Comparison of ENCODE assay signal across 29 cellular contexts in genomic region chr13:43852923-43853404, GRCh38.
"Had no signal": no experiment of that assay in that cellular context is flagged by ENCODE, and none has a peak within 500 bp of the region (broad histone marks: within the 10 kb centered on the region; RNA-seq: fewer than 3 reads in every experiment).

No MANE protein-coding gene starts in this region.

- H3K36me3 ChIP-seq: thoracic aorta, thyroid gland, upper lobe of left lung, upper lobe of right lung, uterus had no signal

- H3K4me3 ChIP-seq: stomach, suprapubic skin, testis, thoracic aorta, thyroid gland, tibial artery, tibial nerve, transverse colon, upper lobe of left lung, upper lobe of right lung, uterus, vagina had no signal

- H3K9me3 ChIP-seq: testis, thyroid gland had no signal

- ATAC-seq: stimulated activated effector memory CD8-positive, alpha-beta T cell treated with anti-CD3 and anti-CD28 coated beads, Interleukin-12 subunit alpha, Interleukin-12 subunit beta, amount 100 ng/mL, for 72 hours; stimulated activated memory B cell treated with anti-CD40 and anti-IgM and Interleukin-4, amounts not matched to agents 10 μg/mL and 1 μg/mL and 100 μg/mL, for 72 hours; stimulated activated naive B cell treated with anti-CD40 and anti-IgM and Interleukin-4, amounts not matched to agents 10 μg/mL and 1 μg/mL and 100 μg/mL, for 72 hours; stimulated activated naive CD8-positive, alpha-beta T cell treated with anti-CD3 and anti-CD28 coated beads, Interleukin-15, amount 100 ng/mL, for 72 hours; stimulated activated naive CD8-positive, alpha-beta T cell treated with anti-CD3 and anti-CD28 coated beads, Interleukin-15, Interleukin-2, amounts not matched to agents 100 U/mL and 50 U/mL, for 24 hours; upper lobe of right lung had no signal

- DNase-seq: stimulated activated CD4-positive, alpha-beta T cell treated with anti-CD3 and anti-CD28 coated beads, Interleukin-2, amount 100 ng/mL, for 48 hours; stimulated activated CD4-positive, alpha-beta T cell treated with anti-CD3 and anti-CD28 coated beads, Interleukin-4, amount 100 ng/mL, for 1 hour; stimulated activated CD4-positive, alpha-beta T cell treated with anti-CD3 and anti-CD28 coated beads, Interleukin-4, amount 100 ng/mL, for 24 hours; stimulated activated CD4-positive, alpha-beta T cell treated with anti-CD3 and anti-CD28 coated beads, Interleukin-4, amount 100 ng/mL, for 4 hours; stimulated activated CD8-positive, alpha-beta memory T cell treated with anti-CD3 and anti-CD28 coated beads, Interleukin-4, amount 100 ng/mL, for 48 hours; stimulated activated naive B cell treated with anti-CD40 and anti-IgM and Interleukin-4, amounts not matched to agents 10 μg/mL and 1 μg/mL and 100 μg/mL, for 72 hours; stimulated activated naive CD4-positive, alpha-beta T cell; stimulated activated naive CD4-positive, alpha-beta T cell treated with Interleukin-2 at 50 U/mL for 16 hours; stimulated activated naive CD8-positive, alpha-beta T cell treated with anti-CD3 and anti-CD28 coated beads, Interleukin-15, amount 100 ng/mL, for 72 hours; stimulated activated naive CD8-positive, alpha-beta T cell treated with anti-CD3 and anti-CD28 coated beads, Interleukin-15, Interleukin-2, amounts not matched to agents 100 U/mL and 50 U/mL, for 24 hours; stomach; substantia nigra; testis; thyroid gland; tibial artery; transverse colon; trophoblast cell; upper lobe of left lung; upper lobe of right lung; uterus had no signal

- H3K4me1 Mint-ChIP-seq: stimulated activated effector memory CD8-positive, alpha-beta T cell treated with anti-CD3 and anti-CD28 coated beads, Interleukin-12 subunit alpha, Interleukin-12 subunit beta, amount 100 ng/mL, for 72 hours; stimulated activated memory B cell treated with anti-CD40 and anti-IgM and Interleukin-4, amounts not matched to agents 10 μg/mL and 1 μg/mL and 100 μg/mL, for 72 hours; stimulated activated naive B cell treated with anti-CD40 and anti-IgM and Interleukin-4, amounts not matched to agents 10 μg/mL and 1 μg/mL and 100 μg/mL, for 72 hours; stimulated activated naive CD8-positive, alpha-beta T cell treated with anti-CD3 and anti-CD28 coated beads, Interleukin-15, amount 100 ng/mL, for 72 hours had no signal

- FAIRE-seq: urothelium cell line had no signal

- H3K27me3 Mint-ChIP-seq: stimulated activated memory B cell treated with anti-CD40 and anti-IgM and Interleukin-4, amounts not matched to agents 10 μg/mL and 1 μg/mL and 100 μg/mL, for 72 hours; stimulated activated naive B cell treated with anti-CD40 and anti-IgM and Interleukin-4, amounts not matched to agents 10 μg/mL and 1 μg/mL and 100 μg/mL, for 72 hours; stimulated activated naive CD8-positive, alpha-beta T cell treated with anti-CD3 and anti-CD28 coated beads, Interleukin-15, amount 100 ng/mL, for 72 hours; stimulated activated naive CD8-positive, alpha-beta T cell treated with anti-CD3 and anti-CD28 coated beads, Interleukin-15, Interleukin-2, amounts not matched to agents 100 ng/mL and 50 ng/mL, for 24 hours; type B pancreatic cell had no signal

- H3K36me3 Mint-ChIP-seq: stimulated activated effector memory CD8-positive, alpha-beta T cell treated with anti-CD3 and anti-CD28 coated beads, Interleukin-12 subunit alpha, Interleukin-12 subunit beta, amount 100 ng/mL, for 72 hours had no signal

- H3K4me3 Mint-ChIP-seq: stimulated activated effector memory CD8-positive, alpha-beta T cell treated with anti-CD3 and anti-CD28 coated beads, Interleukin-12 subunit alpha, Interleukin-12 subunit beta, amount 100 ng/mL, for 72 hours; stimulated activated memory B cell treated with anti-CD40 and anti-IgM and Interleukin-4, amounts not matched to agents 10 μg/mL and 1 μg/mL and 100 μg/mL, for 72 hours; stimulated activated naive B cell treated with anti-CD40 and anti-IgM and Interleukin-4, amounts not matched to agents 10 μg/mL and 1 μg/mL and 100 μg/mL, for 72 hours; stimulated activated naive CD8-positive, alpha-beta T cell treated with anti-CD3 and anti-CD28 coated beads, Interleukin-15, amount 100 ng/mL, for 72 hours; stimulated activated naive CD8-positive, alpha-beta T cell treated with anti-CD3 and anti-CD28 coated beads, Interleukin-15, Interleukin-2, amounts not matched to agents 100 ng/mL and 50 ng/mL, for 24 hours; type B pancreatic cell had no signal

- H3K4me1 ChIP-seq: stomach, suprapubic skin, thyroid gland, upper lobe of left lung, upper lobe of right lung, uterus, vagina had no signal

- H3K27ac Mint-ChIP-seq: stimulated activated effector memory CD8-positive, alpha-beta T cell treated with anti-CD3 and anti-CD28 coated beads, Interleukin-12 subunit alpha, Interleukin-12 subunit beta, amount 100 ng/mL, for 72 hours; stimulated activated memory B cell treated with anti-CD40 and anti-IgM and Interleukin-4, amounts not matched to agents 10 μg/mL and 1 μg/mL and 100 μg/mL, for 72 hours; stimulated activated naive B cell treated with anti-CD40 and anti-IgM and Interleukin-4, amounts not matched to agents 10 μg/mL and 1 μg/mL and 100 μg/mL, for 72 hours; stimulated activated naive CD8-positive, alpha-beta T cell treated with anti-CD3 and anti-CD28 coated beads, Interleukin-15, amount 100 ng/mL, for 72 hours; stimulated activated naive CD8-positive, alpha-beta T cell treated with anti-CD3 and anti-CD28 coated beads, Interleukin-15, Interleukin-2, amounts not matched to agents 100 ng/mL and 50 ng/mL, for 24 hours; type B pancreatic cell had no signal

- H3K27me3 ChIP-seq: stomach, suprapubic skin, testis, thyroid gland, tibial artery, tibial nerve, transverse colon, upper lobe of left lung, upper lobe of right lung, uterus, vagina had no signal

- H3K27ac ChIP-seq: stomach, suprapubic skin, testis, thoracic aorta, thyroid gland, tibial artery, tibial nerve, transverse colon, upper lobe of left lung, upper lobe of right lung, uterus, vagina had no signal
